In the genomic region with DNA sequence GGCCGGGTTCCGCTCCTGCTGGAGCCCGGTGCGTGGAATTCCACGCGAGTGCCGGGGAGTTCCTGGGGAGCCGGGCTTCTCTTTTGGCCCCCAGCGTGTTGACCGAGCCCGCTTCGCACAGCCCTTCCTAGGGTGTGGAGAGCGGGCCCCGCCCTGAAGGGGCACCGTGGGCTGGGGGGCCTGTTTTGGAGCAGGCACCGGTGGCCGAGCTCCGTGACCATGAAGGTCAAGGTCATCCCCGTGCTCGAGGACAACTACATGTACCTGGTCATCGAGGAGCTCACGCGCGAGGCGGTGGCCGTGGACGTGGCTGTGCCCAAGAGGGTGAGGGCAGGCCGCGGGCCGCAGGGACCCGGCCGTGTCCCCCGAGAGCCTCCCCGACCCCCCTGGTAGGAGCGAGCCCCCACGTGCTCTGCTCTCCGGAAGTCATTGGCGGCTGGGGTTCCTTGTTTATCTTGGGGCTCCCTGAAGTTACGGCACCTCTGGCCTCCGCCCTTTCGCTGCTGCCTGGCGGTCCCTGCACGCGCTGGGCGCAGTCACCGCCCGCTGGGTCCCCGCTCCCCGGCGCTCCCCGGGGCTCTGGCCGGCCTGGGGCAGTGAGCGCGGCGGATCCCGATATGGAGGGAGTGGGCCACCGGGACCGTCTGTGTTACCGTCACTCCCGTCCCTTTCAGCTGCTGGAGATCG, we compare ENCODE assay signal across 8 cellular contexts. TPM values are rescaled to one million over a fixed set of nuclear protein-coding genes. Genes with fewer than 3 reads are reported as not detected.
DNase-seq lines count a peak whose midpoint lies in the region; ATAC-seq and TF ChIP-seq lines count a peak whose summit lies in the region.

No MANE protein-coding gene starts in this region.

- peak overlapping the region; percentile 86 for H3K4me3 ChIP-seq in SU-DHL-6 (ENCODE audit: insufficient read depth, low read length, poor library complexity, severe bottlenecking)
- H3K4me3 ChIP-seq in esophagus muscularis mucosa: peak overlapping the region; percentile 56 to 66 (median 58)
- H3K4me3 ChIP-seq in psoas muscle: peak overlapping the region; percentile 61

- ATAC-seq in psoas muscle (peak in 1 of 4 donors; percentile 12), GM21390 (IDR thresholded peaks at IDR 0.05; ENCODE audit: unreplicated experiment) (no peak), GM19467 (IDR thresholded peaks at IDR 0.05; ENCODE audit: unreplicated experiment) (no peak)

- TF ChIP-seq CTCF in SU-DHL-6 (IDR thresholded peaks at IDR 0.05; ENCODE audit: insufficient read depth, low read length, poor library complexity, severe bottlenecking): no peak
- TF ChIP-seq CTCF in esophagus muscularis mucosa (IDR thresholded peaks at IDR 0.05): no peak
- no peak for TF ChIP-seq CTCF in psoas muscle (IDR thresholded peaks at IDR 0.05)

- TF ChIP-seq POLR2A in esophagus muscularis mucosa (IDR thresholded peaks at IDR 0.05; ENCODE audit: low read depth): peak; percentile 22

- no peak overlapping the region for H2AFZ ChIP-seq in SU-DHL-6 (ENCODE audit: low read depth, low read length, severe bottlenecking)

- intact Hi-C loops in esophagus muscularis mucosa (cut with DNase I) (no loop called here), psoas muscle (cut with DNase I) (no loop called here)

- no peak for TF ChIP-seq EP300 in esophagus muscularis mucosa (IDR thresholded peaks at IDR 0.05)

- H3K4me1 ChIP-seq in esophagus muscularis mucosa: peaks cover 26 to 38% (median 33%) of the 10 kb centered on the region in 4 donors
- peaks cover 8% of the 10 kb centered on the region for H3K4me1 ChIP-seq in psoas muscle

- peaks cover 20% of the 10 kb centered on the region for H3F3A ChIP-seq in SU-DHL-6 (ENCODE audit: insufficient read depth)

- peak overlapping the region; percentile 85 for H3K4me2 ChIP-seq in SU-DHL-6 (ENCODE audit: low read depth, low read length, poor library complexity, severe bottlenecking)

- DNase-seq in stimulated activated CD4-positive, alpha-beta T cell treated with anti-CD3 and anti-CD28 coated beads, Interleukin-15, amount 100 ng/mL, for 24 hours: peak; percentile 47
- no peak for DNase-seq in stimulated activated CD4-positive, alpha-beta T cell treated with anti-CD3 and anti-CD28 coated beads, Interleukin-2, amount 100 ng/mL, for 24 hours
- DNase-seq in esophagus muscularis mucosa (ENCODE audit: extremely low spot score) (no peak), psoas muscle (no peak), DMS114 treated with DMSO at 0.1 percent for 48 hours (lab: John Stamatoyannopoulos, UW; ENCODE audit: unreplicated experiment) (no peak)

- H3K9me3 ChIP-seq in SU-DHL-6 (ENCODE audit: insufficient read depth, low read length): no peaks in the 10 kb centered on the region
- H3K9me3 ChIP-seq in esophagus muscularis mucosa: no peaks in the 10 kb centered on the region
- H3K9me3 ChIP-seq in psoas muscle: no peaks in the 10 kb centered on the region

- H3K27me3 ChIP-seq in SU-DHL-6 (ENCODE audit: low read length) (no peaks in the 10 kb centered on the region), esophagus muscularis mucosa (peaks cover 0 to 53% (median 24%) of the 10 kb centered on the region in 4 donors), psoas muscle (ENCODE audit: insufficient read depth in 3 of 3, low read length in 2 of 3) (peaks cover 0 to 40% (median 19%) of the 10 kb centered on the region in 3 donors)

- H3K27ac ChIP-seq in SU-DHL-6 (ENCODE audit: low read depth, low read length): peak overlapping the region; percentile 75
- H3K27ac ChIP-seq in esophagus muscularis mucosa (replicated peaks in 1 of 4): no peak overlapping the region
- H3K27ac ChIP-seq in psoas muscle: no peak overlapping the region

- H3K79me2 ChIP-seq in SU-DHL-6 (ENCODE audit: insufficient read depth, low read length): no peaks in the 10 kb centered on the region

- H3K9ac ChIP-seq in SU-DHL-6 (ENCODE audit: low read length): peak overlapping the region; percentile 84

- no peaks in the 10 kb centered on the region for H3K36me3 ChIP-seq in SU-DHL-6 (ENCODE audit: low read length)
- peaks cover 12 to 34% (median 24%) of the 10 kb centered on the region in 4 donors for H3K36me3 ChIP-seq in esophagus muscularis mucosa
- H3K36me3 ChIP-seq in psoas muscle (ENCODE audit: insufficient read depth in 1 of 2, low read depth in 1 of 2): peaks cover 0 to 32% of the 10 kb centered on the region in 2 donors

- no peaks in the 10 kb centered on the region for H4K20me1 ChIP-seq in SU-DHL-6 (ENCODE audit: low read depth, low read length)

- H3K9me2 ChIP-seq in SU-DHL-6 (replicated peaks; ENCODE audit: insufficient read depth, low read length): no peaks in the 10 kb centered on the region

- WGBS in esophagus muscularis mucosa: 0% methylated on average over 12 of the region's 61 CpGs
- 1% methylated on average over 49 to 61 of the region's 61 CpGs for WGBS in psoas muscle, 3 donors

RNA-seq across cellular contexts. Expression of a gene that starts 0.5 kb away (rescaled TPM):
- total RNA-seq in esophagus muscularis mucosa (1 to 10 TPM; 1.7 to 5.6 (median 4.5) TPM), psoas muscle (1 to 10 TPM in 1 of 4 donors, under 1 TPM in 3; 0.42 to 1.6 (median 0.71) TPM)
- 1 to 10 TPM in 1 of 3 donors, under 1 TPM in 2; 0.38 to 4.4 (median 0.58) TPM for polyA plus RNA-seq in psoas muscle

RNA-seq across cellular contexts. Expression of a gene that starts 1.2 kb away (rescaled TPM):
- 1 to 10 TPM in 1 of 4 donors, under 1 TPM in 3; 0.33 to 2.5 (median 0.61) TPM for total RNA-seq in esophagus muscularis mucosa
- under 1 TPM in 1 of 4 donors, not detected in 3; 0.11 TPM for total RNA-seq in psoas muscle
- polyA plus RNA-seq in psoas muscle: under 1 TPM in 2 of 3 donors, not detected in 1; 0.12 to 0.16 TPM

RNA-seq across cellular contexts. Expression of a gene that starts 6.5 kb away (rescaled TPM):
- total RNA-seq in esophagus muscularis mucosa: 10 to 100 TPM; 26.5 to 48.6 (median 40.3) TPM
- 10 to 100 TPM; 30.9 to 45.6 (median 34.5) TPM for total RNA-seq in psoas muscle
- 10 to 100 TPM; 16.1 to 56.0 (median 26.3) TPM for polyA plus RNA-seq in psoas muscle

RNA-seq across cellular contexts. Expression of a gene that starts 12.5 kb away (rescaled TPM):
- total RNA-seq in esophagus muscularis mucosa (100 to 1,000 TPM in 1 of 4 donors, 10 to 100 TPM in 3; 56.5 to 143 (median 78.0) TPM), psoas muscle (10 to 100 TPM; 19.6 to 25.8 (median 22.8) TPM)
- 10 to 100 TPM; 17.9 to 28.0 (median 27.4) TPM for polyA plus RNA-seq in psoas muscle

RNA-seq across cellular contexts. Expression of a gene that starts 13.4 kb away (rescaled TPM):
- total RNA-seq in esophagus muscularis mucosa: 10 to 100 TPM; 19.4 to 33.3 (median 30.2) TPM
- 10 to 100 TPM; 12.3 to 25.9 (median 23.6) TPM for total RNA-seq in psoas muscle
- 10 to 100 TPM; 26.7 to 43.0 (median 38.9) TPM for polyA plus RNA-seq in psoas muscle
